11 cellular contexts compared by ENCODE assay signal in the genomic region with DNA sequence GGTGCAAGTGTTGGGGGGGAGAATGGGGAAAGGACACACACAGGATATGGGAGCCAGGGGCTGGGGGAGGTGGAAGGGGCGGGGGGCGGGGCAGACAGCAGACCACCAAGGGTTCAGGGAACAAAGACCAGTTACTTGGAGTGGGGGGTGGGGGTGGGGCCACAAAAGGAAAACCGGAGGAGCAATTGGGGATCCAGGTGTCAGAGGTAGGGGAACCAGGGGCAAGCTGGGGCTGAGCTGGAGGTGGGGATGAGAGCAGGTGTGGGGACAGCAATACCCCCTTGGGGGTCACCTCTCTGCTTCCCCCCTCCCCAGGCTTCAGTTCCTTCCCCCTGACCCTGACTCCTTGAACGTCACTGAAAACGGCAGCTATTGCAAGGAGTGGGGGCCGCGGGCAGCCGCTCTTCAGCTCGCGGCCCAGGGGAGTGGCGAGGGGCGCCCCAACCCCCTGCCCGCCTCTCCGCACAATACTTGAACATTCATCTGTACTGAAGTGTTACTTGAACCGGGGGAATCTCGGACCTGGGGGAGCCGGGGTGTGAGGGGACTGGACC. TPM values are rescaled to one million over a fixed set of nuclear protein-coding genes. Genes with fewer than 3 reads are reported as not detected.
DNase-seq lines count a peak whose midpoint lies in the region; ATAC-seq, FAIRE-seq and TF ChIP-seq lines count a peak whose summit lies in the region.
"Had no signal": no experiment of that assay in that cellular context is flagged by ENCODE, and none has a peak within 500 bp of the region (broad histone marks: within the 10 kb centered on the region; RNA-seq: fewer than 3 reads in every experiment).

No MANE protein-coding gene starts in this region.

- H3K27me3 Mint-ChIP-seq in activated CD8-positive, alpha-beta memory T cell treated with anti-CD3 and anti-CD28 coated beads, Interleukin-2, amount 10 ng/mL, durations not matched to agents 7 days and 5 days, result no peaks in the 10 kb centered on the region
- H3K27me3 Mint-ChIP-seq: stimulated activated naive CD8-positive, alpha-beta T cell treated with anti-CD3 and anti-CD28 coated beads, Interleukin-15, amount 100 ng/mL, for 72 hours had no signal

- H2BK12ac ChIP-seq in H1 (ENCODE audit: low read depth, low read length), result peak overlapping the region; percentile 50; the same call in 1 of the 2 replicates

- FAIRE-seq in H1 (lab: Jason Lieb, UNC), result no peak

- peak overlapping the region; percentile 91; the same call in 1 of the 2 replicates for H2BK5ac ChIP-seq in H1 (ENCODE audit: low read depth, low read length)

- H3K9me3 Mint-ChIP-seq in activated CD8-positive, alpha-beta memory T cell treated with anti-CD3 and anti-CD28 coated beads, Interleukin-2, amount 10 ng/mL, durations not matched to agents 7 days and 5 days (ENCODE audit: low read depth), result no peaks in the 10 kb centered on the region
- H3K9me3 Mint-ChIP-seq: stimulated activated naive CD8-positive, alpha-beta T cell treated with anti-CD3 and anti-CD28 coated beads, Interleukin-15, amount 100 ng/mL, for 72 hours had no signal

- no peak overlapping the region for H3K14ac ChIP-seq in H1 (ENCODE audit: insufficient read length)

- no peak for TF ChIP-seq CTCF in Peyer's patch (IDR thresholded peaks at IDR 0.05)
- TF ChIP-seq CTCF in H1 (IDR thresholded peaks at IDR 0.05; ENCODE audit: control extremely low read depth in 1 of 3, insufficient read depth in 1 of 3, low read depth in 1 of 3, low read length in 3 of 3), result no peak

- POLR2A ChIA-PET in H1 (lab: Charles Lee; ENCODE audit: partially characterized antibody), result interaction anchor here (0.8 to 4.4 kb wide), 13 partner anchors 10 to 233 kb away, joined by 3 to 23 read pairs (median 4); partner anchors contain the start of genes FBXL19, FUS and SETD1A

- peaks cover 12% of the 10 kb centered on the region for H3K23me2 ChIP-seq in H1 (ENCODE audit: low read depth, low read length)

- H3K79me2 ChIP-seq in H1 (ENCODE audit: control insufficient read depth in 1 of 2, insufficient read depth in 2 of 2, low read length in 2 of 2), result no peaks in the 10 kb centered on the region

- H3K18ac ChIP-seq in H1 (ENCODE audit: extremely low read depth, low read length), result peak overlapping the region; percentile 78

- peak overlapping the region; percentile 90 for H4K8ac ChIP-seq in H1 (ENCODE audit: extremely low read depth, insufficient read depth, low read length)

- ATAC-seq in activated CD8-positive, alpha-beta memory T cell treated with anti-CD3 and anti-CD28 coated beads, Interleukin-2, amount 10 ng/mL, durations not matched to agents 7 days and 5 days, result no peak

- no peak overlapping the region for H2BK20ac ChIP-seq in H1 (ENCODE audit: low read length)

- H3K4ac ChIP-seq in H1 (replicated peaks; ENCODE audit: insufficient read length, low read depth, low read length), result peak overlapping the region; percentile 49

- TF ChIP-seq RAD21 in H1 (IDR thresholded peaks at IDR 0.05 in 1 of 2, conservative IDR thresholded peaks at IDR 0.05 in 1 of 2; ENCODE audit: low read depth in 2 of 2, low read length in 2 of 2), result no peak

- TF ChIP-seq EP300 in H1 (IDR thresholded peaks at IDR 0.05; ENCODE audit: borderline replicate concordance in 1 of 2, low read depth in 2 of 2, low read length in 2 of 2), result no peak

- WGBS in H1 (ENCODE audit: extremely low coverage in 1 of 2, insufficient coverage in 1 of 2, insufficient read length in 1 of 2, insufficient replicate concordance in 2 of 2, low coverage in 1 of 2, low lambda C conversion rate in 2 of 2, missing lambda C conversion rate in 1 of 2), 2 experiments, result 6% methylated on average over 14 of the region's 17 CpGs; no CpG with 5 or more reads in 1 of the 2 experiments

- CTCF ChIA-PET in H1 (lab: Charles Lee; ENCODE audit: partially characterized antibody), result interaction anchor here (1.4 to 2.6 kb wide), 2 partner anchors 11 to 35 kb away, joined by 3 to 19 read pairs; no protein-coding TSS in a partner anchor
- CTCF ChIA-PET in activated CD8-positive, alpha-beta memory T cell treated with anti-CD3 and anti-CD28 coated beads, Interleukin-2, amount 10 ng/mL, durations not matched to agents 7 days and 5 days (lab: Charles Lee), result no interaction called here

- H3K4me1 Mint-ChIP-seq in activated CD8-positive, alpha-beta memory T cell treated with anti-CD3 and anti-CD28 coated beads, Interleukin-2, amount 10 ng/mL, durations not matched to agents 7 days and 5 days, result peaks cover 28% of the 10 kb centered on the region

- no peaks in the 10 kb centered on the region for H3K79me1 ChIP-seq in H1 (ENCODE audit: low read depth, low read length)

- peaks cover 0 to 6% of the 10 kb centered on the region in 2 experiments for H4K20me1 ChIP-seq in H1 (replicated peaks in 1 of 2; ENCODE audit: control insufficient read depth in 1 of 2, insufficient read depth in 2 of 2, low read length in 2 of 2)

- peak overlapping the region; percentile 80 for H3K56ac ChIP-seq in H1 (replicated peaks; ENCODE audit: insufficient read length, low read depth, low read length)

- H3K36me3 Mint-ChIP-seq in activated CD8-positive, alpha-beta memory T cell treated with anti-CD3 and anti-CD28 coated beads, Interleukin-2, amount 10 ng/mL, durations not matched to agents 7 days and 5 days, result peaks cover 17% of the 10 kb centered on the region

- peak overlapping the region; percentile 83 for H4K5ac ChIP-seq in H1 (ENCODE audit: insufficient read length, low read depth, low read length)

- H3K4me1 ChIP-seq in Peyer's patch (peaks cover 0 to 31% (median 7%) of the 10 kb centered on the region in 4 donors), H1 (replicated peaks in 1 of 4; ENCODE audit: control insufficient read depth in 3 of 4, insufficient read depth in 4 of 4, low read length in 3 of 4) (peaks cover 0 to 31% (median 21%) of the 10 kb centered on the region in 4 experiments; a peak in 6 of 7 replicates), mucosa of rectum (ENCODE audit: control insufficient read depth in 2 of 2, insufficient read depth in 2 of 2, low read length in 2 of 2) (peaks cover 20 to 26% of the 10 kb centered on the region in 2 donors)

- no peak overlapping the region for H2BK120ac ChIP-seq in H1 (replicated peaks; ENCODE audit: low read depth, low read length)

- H3K4me3 Mint-ChIP-seq in activated CD8-positive, alpha-beta memory T cell treated with anti-CD3 and anti-CD28 coated beads, Interleukin-2, amount 10 ng/mL, durations not matched to agents 7 days and 5 days, result no peak overlapping the region

- H2BK15ac ChIP-seq in H1 (ENCODE audit: low read length), result no peak overlapping the region

- no peak overlapping the region for H2AFZ ChIP-seq in H1 (ENCODE audit: low read length)

- peak overlapping the region in 3 of 4 experiments; percentile 49 to 70 (median 69); a peak in 5 of 7 replicates for H3K9ac ChIP-seq in H1 (replicated peaks in 1 of 4; ENCODE audit: extremely low read depth in 1 of 4, low read depth in 3 of 4, low read length in 3 of 4)
- no peak overlapping the region for H3K9ac ChIP-seq in mucosa of rectum (ENCODE audit: low read depth in 1 of 2, low read length in 2 of 2)

- no peak overlapping the region for H3K23ac ChIP-seq in H1 (ENCODE audit: insufficient read length)

- H3K27ac ChIP-seq in Peyer's patch (peak overlapping the region; percentile 71 to 98 (median 93)), H1 (ENCODE audit: low read depth, low read length) (peak overlapping the region; percentile 89), mucosa of rectum (ENCODE audit: low read depth in 2 of 2, low read length in 2 of 2) (peak overlapping the region; percentile 74 to 90), temporal lobe (ENCODE audit: low read depth, low read length) (peak overlapping the region; percentile 32)

- H3K4me2 ChIP-seq in H1 (ENCODE audit: insufficient read depth in 1 of 2, low read depth in 2 of 2, low read length in 2 of 2), result peak overlapping the region; percentile 72 to 85

- DNase-seq in Peyer's patch (no peak), H1 (ENCODE audit: low read depth in 1 of 2, low spot score in 2 of 2) (no peak), NCI-H1694 treated with DMSO at 0.1 percent for 48 hours (lab: John Stamatoyannopoulos, UW) (no peak), NCI-H526 (lab: John Stamatoyannopoulos, UW) (no peak)
- DNase-seq in activated CD8-positive, alpha-beta memory T cell treated with anti-CD3 and anti-CD28 coated beads, Interleukin-2, amount 10 ng/mL, durations not matched to agents 7 days and 5 days, result no peak
- no peak for DNase-seq in activated CD4-positive, alpha-beta T cell treated with anti-CD3 and anti-CD28 coated beads, Interleukin-2, amount 50 U/mL, for 4 hours
- DNase-seq: stimulated activated CD4-positive, alpha-beta T cell treated with anti-CD3 and anti-CD28 coated beads, Interleukin-15, amount 100 ng/mL, for 24 hours; stimulated activated naive CD8-positive, alpha-beta T cell treated with anti-CD3 and anti-CD28 coated beads, Interleukin-15, amount 100 ng/mL, for 72 hours had no signal

- H4K91ac ChIP-seq in H1 (replicated peaks; ENCODE audit: insufficient read length, low read length), result peak overlapping the region; percentile 77

- 0 out of 2 replicates have a peak overlapping the region, but pooled peaks have one; percentile 34 for H2AK5ac ChIP-seq in H1 (ENCODE audit: low read depth, low read length)

- H3K4me3 ChIP-seq in Peyer's patch (peak overlapping the region in 2 of 4 donors; percentile 94 to 98), H1 (ENCODE audit: extremely low read depth in 1 of 4, insufficient read depth in 2 of 4, low read depth in 3 of 4, low read length in 4 of 4) (peak overlapping the region; percentile 23 to 98 (median 66)), mucosa of rectum (ENCODE audit: low read length in 2 of 2) (peak overlapping the region; percentile 39 to 41)

- H3K36me3 ChIP-seq in Peyer's patch (peaks cover 0 to 13% (median 0%) of the 10 kb centered on the region in 3 donors), H1 (ENCODE audit: control insufficient read depth in 2 of 4, insufficient read depth in 4 of 4, low read length in 3 of 4) (peaks cover 8 to 19% (median 10%) of the 10 kb centered on the region in 4 experiments; a peak in 7 of 8 replicates), mucosa of rectum (ENCODE audit: control insufficient read depth in 2 of 2, insufficient read depth in 2 of 2, low read length in 2 of 2) (peaks cover 0 to 4% of the 10 kb centered on the region in 2 donors)

- H3K27me3 ChIP-seq in Peyer's patch, result no peaks in the 10 kb centered on the region
- no peaks in the 10 kb centered on the region for H3K27me3 ChIP-seq in H1 (replicated peaks in 1 of 4; ENCODE audit: control insufficient read depth in 3 of 4, extremely low read depth in 1 of 4, insufficient read depth in 3 of 4, low read length in 3 of 4)
- H3K27me3 ChIP-seq in mucosa of rectum (ENCODE audit: control insufficient read depth in 2 of 2, insufficient read depth in 2 of 2, low read length in 2 of 2), result no peaks in the 10 kb centered on the region

- TF ChIP-seq POLR2A in Peyer's patch (IDR thresholded peaks at IDR 0.05) (no peak), H1 (IDR thresholded peaks at IDR 0.05; ENCODE audit: control extremely low read depth in 1 of 2, low read depth in 2 of 2, low read length in 2 of 2) (peak in 1 of 2 experiments; percentile 77; a peak in 2 of 3 replicates)

- H3K9me3 ChIP-seq in Peyer's patch (no peaks in the 10 kb centered on the region), H1 (ENCODE audit: insufficient read depth in 2 of 2, low read depth in 1 of 2, low read length in 1 of 2) (no peaks in the 10 kb centered on the region), mucosa of rectum (ENCODE audit: control insufficient read depth in 2 of 2, low read length in 2 of 2) (no peaks in the 10 kb centered on the region)

- H3K27ac Mint-ChIP-seq in activated CD8-positive, alpha-beta memory T cell treated with anti-CD3 and anti-CD28 coated beads, Interleukin-2, amount 10 ng/mL, durations not matched to agents 7 days and 5 days, result no peak overlapping the region
- H3K27ac Mint-ChIP-seq: stimulated activated naive CD8-positive, alpha-beta T cell treated with anti-CD3 and anti-CD28 coated beads, Interleukin-15, amount 100 ng/mL, for 72 hours had no signal

RNA-seq across cellular contexts. Expression of gene ORAI3, which starts 1.3 kb away (rescaled TPM):
- total RNA-seq in Peyer's patch, result 10 to 100 TPM; 10.7 to 25.0 (median 20.3) TPM
- total RNA-seq in H1 (2021; fragmentation: NEBNext Ultra II Directional; extraction: Animal tissue kit (Norgen Biotek cat#: 25700)), result 8.7 and 10.0 TPM in 2 replicates
- 24.5 and 26.8 TPM in 2 replicates for polyA plus RNA-seq in H1 (2011; rRNA removed)
- 15.8 TPM for polyA plus RNA-seq in H1 (2011; cell fraction: cytosol; rRNA removed)
- polyA plus RNA-seq in H1 (2011; cell fraction: nucleus; rRNA removed), result 15.7 TPM
- 6.0 to 11.3 TPM (median 9.0 TPM) in 4 replicates for polyA plus RNA-seq in H1 (2012, experiment 1 of 2)
- polyA plus RNA-seq in H1 (2012, experiment 2 of 2), result 10.6 TPM
- 10.8 TPM for polyA plus RNA-seq in H1 (2013, experiment 1 of 2)
- 13.1 TPM for polyA plus RNA-seq in H1 (2013, experiment 2 of 2)
- polyA minus RNA-seq in H1 (2011; rRNA and poly(A)+ RNA removed), result 11.8 and 13.4 TPM in 2 replicates
- polyA minus RNA-seq in H1 (2011; cell fraction: cytosol; rRNA and poly(A)+ RNA removed), result 6.5 TPM
- polyA minus RNA-seq in H1 (2011; cell fraction: nucleus; rRNA and poly(A)+ RNA removed), result 8.5 TPM
- total RNA-seq in temporal lobe, result 2.7 TPM
- 10 to 100 TPM; 19.5 to 20.5 TPM for total RNA-seq in activated CD8-positive, alpha-beta memory T cell treated with anti-CD3 and anti-CD28 coated beads, Interleukin-2, amount 10 ng/mL, durations not matched to agents 7 days and 5 days

RNA-seq across cellular contexts. Expression of gene SETD1A, which starts 9.9 kb away (rescaled TPM):
- total RNA-seq in Peyer's patch (10 to 100 TPM in 3 of 4 donors, 1 to 10 TPM in 1; 10.0 to 22.0 (median 16.5) TPM), temporal lobe (3.4 TPM)
- 29.0 and 29.6 TPM in 2 replicates for total RNA-seq in H1 (2021; fragmentation: NEBNext Ultra II Directional; extraction: Animal tissue kit (Norgen Biotek cat#: 25700))
- polyA plus RNA-seq in H1 (2011; rRNA removed), result 4.8 and 8.3 TPM in 2 replicates
- 3.2 TPM for polyA plus RNA-seq in H1 (2011; cell fraction: cytosol; rRNA removed)
- polyA plus RNA-seq in H1 (2011; cell fraction: nucleus; rRNA removed), result 20.7 TPM
- 23.3 to 31.8 TPM (median 27.5 TPM) in 4 replicates for polyA plus RNA-seq in H1 (2012, experiment 1 of 2)
- 13.9 TPM for polyA plus RNA-seq in H1 (2012, experiment 2 of 2)
- 18.4 TPM for polyA plus RNA-seq in H1 (2013, experiment 1 of 2)
- polyA plus RNA-seq in H1 (2013, experiment 2 of 2), result 18.0 TPM
- 3.2 and 4.1 TPM in 2 replicates for polyA minus RNA-seq in H1 (2011; rRNA and poly(A)+ RNA removed)
- polyA minus RNA-seq in H1 (2011; cell fraction: cytosol; rRNA and poly(A)+ RNA removed), result 8.7 TPM
- 9.1 TPM for polyA minus RNA-seq in H1 (2011; cell fraction: nucleus; rRNA and poly(A)+ RNA removed)
- total RNA-seq in activated CD8-positive, alpha-beta memory T cell treated with anti-CD3 and anti-CD28 coated beads, Interleukin-2, amount 10 ng/mL, durations not matched to agents 7 days and 5 days, result 10 to 100 TPM; 23.9 to 26.4 TPM

RNA-seq across cellular contexts. Expression of gene FBXL19, which starts 24.2 kb away (rescaled TPM):
- total RNA-seq in Peyer's patch, result 10 to 100 TPM; 25.0 to 51.2 (median 47.9) TPM
- total RNA-seq in H1 (2021; fragmentation: NEBNext Ultra II Directional; extraction: Animal tissue kit (Norgen Biotek cat#: 25700)), result 72.2 and 74.8 TPM in 2 replicates
- polyA plus RNA-seq in H1 (2011; rRNA removed), result 47.2 and 77.3 TPM in 2 replicates
- polyA plus RNA-seq in H1 (2011; cell fraction: cytosol; rRNA removed), result 36.7 TPM
- polyA plus RNA-seq in H1 (2011; cell fraction: nucleus; rRNA removed), result 70.9 TPM
- 35.8 to 54.6 TPM (median 48.7 TPM) in 4 replicates for polyA plus RNA-seq in H1 (2012, experiment 1 of 2)
- 41.4 TPM for polyA plus RNA-seq in H1 (2012, experiment 2 of 2)
- 42.8 TPM for polyA plus RNA-seq in H1 (2013, experiment 1 of 2)
- polyA plus RNA-seq in H1 (2013, experiment 2 of 2), result 45.1 TPM
- 9.9 and 13.9 TPM in 2 replicates for polyA minus RNA-seq in H1 (2011; rRNA and poly(A)+ RNA removed)
- polyA minus RNA-seq in H1 (2011; cell fraction: cytosol; rRNA and poly(A)+ RNA removed), result 46.6 TPM
- polyA minus RNA-seq in H1 (2011; cell fraction: nucleus; rRNA and poly(A)+ RNA removed), result 25.4 TPM
- total RNA-seq in temporal lobe, result 42.3 TPM
- 10 to 100 TPM; 26.1 to 29.2 TPM for total RNA-seq in activated CD8-positive, alpha-beta memory T cell treated with anti-CD3 and anti-CD28 coated beads, Interleukin-2, amount 10 ng/mL, durations not matched to agents 7 days and 5 days

RNA-seq across cellular contexts. Expression of gene HSD3B7, which starts 37.4 kb away (rescaled TPM):
- total RNA-seq in Peyer's patch, result 10 to 100 TPM; 38.8 to 59.1 (median 52.2) TPM
- 2.9 and 3.1 TPM in 2 replicates for total RNA-seq in H1 (2021; fragmentation: NEBNext Ultra II Directional; extraction: Animal tissue kit (Norgen Biotek cat#: 25700))
- polyA plus RNA-seq in H1 (2011; rRNA removed), result 6.6 and 9.8 TPM in 2 replicates
- 5.6 TPM for polyA plus RNA-seq in H1 (2011; cell fraction: cytosol; rRNA removed)
- polyA plus RNA-seq in H1 (2011; cell fraction: nucleus; rRNA removed), result 9.9 TPM
- polyA plus RNA-seq in H1 (2012, experiment 1 of 2), result 1.2 to 4.1 TPM (median 3.8 TPM) in 4 replicates
- 5.2 TPM for polyA plus RNA-seq in H1 (2012, experiment 2 of 2)
- polyA plus RNA-seq in H1 (2013, experiment 1 of 2), result 2.6 TPM
- polyA plus RNA-seq in H1 (2013, experiment 2 of 2), result 2.5 TPM
- 2.3 and 2.9 TPM in 2 replicates for polyA minus RNA-seq in H1 (2011; rRNA and poly(A)+ RNA removed)
- polyA minus RNA-seq in H1 (2011; cell fraction: cytosol; rRNA and poly(A)+ RNA removed), result 1.7 TPM
- 2.2 TPM for polyA minus RNA-seq in H1 (2011; cell fraction: nucleus; rRNA and poly(A)+ RNA removed)
- 0.74 TPM for total RNA-seq in temporal lobe
- total RNA-seq in activated CD8-positive, alpha-beta memory T cell treated with anti-CD3 and anti-CD28 coated beads, Interleukin-2, amount 10 ng/mL, durations not matched to agents 7 days and 5 days, result 1 to 10 TPM; 6.6 to 9.7 TPM

RNA-seq across cellular contexts. Expression of gene CTF1, which starts 51.2 kb away (rescaled TPM):
- total RNA-seq in Peyer's patch, result 1 to 10 TPM in 1 of 4 donors, not detected in 3; 1.2 TPM
- total RNA-seq in H1 (2021; fragmentation: NEBNext Ultra II Directional; extraction: Animal tissue kit (Norgen Biotek cat#: 25700)), result 0.77 and 0.97 TPM in 2 replicates
- polyA plus RNA-seq in H1 (2011; rRNA removed), result 3.4 and 5.0 TPM in 2 replicates
- polyA plus RNA-seq in H1 (2011; cell fraction: cytosol; rRNA removed), result 1.3 TPM
- polyA plus RNA-seq in H1 (2011; cell fraction: nucleus; rRNA removed), result 3.2 TPM
- polyA plus RNA-seq in H1 (2012, experiment 1 of 2), result 0.50 to 1.1 TPM (median 1.00 TPM) in 4 replicates
- 1.0 TPM for polyA plus RNA-seq in H1 (2012, experiment 2 of 2)
- 1.3 TPM for polyA plus RNA-seq in H1 (2013, experiment 1 of 2)
- polyA plus RNA-seq in H1 (2013, experiment 2 of 2), result 1.6 TPM
- polyA minus RNA-seq in H1 (2011; rRNA and poly(A)+ RNA removed), result 0.71 and 1.3 TPM in 2 replicates
- 0.66 TPM for polyA minus RNA-seq in H1 (2011; cell fraction: cytosol; rRNA and poly(A)+ RNA removed)
- 2.3 TPM for polyA minus RNA-seq in H1 (2011; cell fraction: nucleus; rRNA and poly(A)+ RNA removed)
- under 0.01 TPM for total RNA-seq in temporal lobe
- total RNA-seq in activated CD8-positive, alpha-beta memory T cell treated with anti-CD3 and anti-CD28 coated beads, Interleukin-2, amount 10 ng/mL, durations not matched to agents 7 days and 5 days, result under 1 TPM; 0.35 to 0.47 TPM
- total RNA-seq: HT1080 had no signal

Comparison
In these comparisons a context has a peak if more than half of its experiments do, and no peak if none do; other contexts are left out.
1. H3K27ac ChIP-seq: peak in every context shown above with its lines; median percentile 93 in Peyer's patch; 89 in H1; 82 in mucosa of rectum; 32 in temporal lobe.
2. H3K9ac ChIP-seq: peak in H1 (3 of 4); none in mucosa of rectum (0 of 2).